ENCODE assay signal across 9 cellular contexts in genomic region chr2:152405206-152406118, GRCh38.
DNase-seq lines count a peak whose midpoint lies in the region; ATAC-seq and TF ChIP-seq lines count a peak whose summit lies in the region.
"Had no signal": no experiment of that assay in that cellular context is flagged by ENCODE, and none has a peak within 500 bp of the region (broad histone marks: within the 10 kb centered on the region; RNA-seq: fewer than 3 reads in every experiment).

No MANE protein-coding gene starts in this region.

- peak; percentile 67 for DNase-seq in LNCaP clone FGC (ENCODE audit: low read depth)
- DNase-seq in glomerular visceral epithelial cell (ENCODE audit: extremely low spot score): peak; percentile 37
- DNase-seq in substantia nigra (lab: John Stamatoyannopoulos, UW): no peak
- no peak for DNase-seq in GM10266 (ENCODE audit: extremely low spot score)
- DNase-seq in SK-N-DZ (ENCODE audit: low spot score): no peak
- DNase-seq in GM13977 (ENCODE audit: low spot score): no peak
- DNase-seq: immature natural killer cell had no signal

- ATAC-seq in GM21390 (IDR thresholded peaks at IDR 0.05; ENCODE audit: unreplicated experiment): peak; percentile 12
- ATAC-seq in GM19023 (IDR thresholded peaks at IDR 0.05; ENCODE audit: unreplicated experiment): no peak

- TF ChIP-seq CTCF in LNCaP clone FGC (IDR thresholded peaks at IDR 0.05; ENCODE audit: control insufficient read depth, extremely low read depth, insufficient read depth): no peak
- TF ChIP-seq CTCF in GM10266 (IDR thresholded peaks at IDR 0.05; ENCODE audit: control insufficient read depth, insufficient read depth, low read depth, missing control alignments): no peak
- no peak for TF ChIP-seq CTCF in GM13977 (IDR thresholded peaks at IDR 0.05; ENCODE audit: extremely low read depth, insufficient read depth, missing control alignments)

- in situ Hi-C loops in GM13977 (cut with MboI; ENCODE audit: low pct_unique_long_range_greater_than_20kb, low sequenced_read_pairs, unreplicated experiment): no loop called here

- H3K4me3 ChIP-seq in LNCaP clone FGC (ENCODE audit: low read depth, low read length): no peak overlapping the region

- peak overlapping the region; percentile 23 for H3K27ac ChIP-seq in substantia nigra (ENCODE audit: low read depth, low read length, poor library complexity, severe bottlenecking)

Comparison
In these comparisons a context has a peak if more than half of its experiments do, and no peak if none do; other contexts are left out.
1. DNase-seq: peak in LNCaP clone FGC (single experiment) and glomerular visceral epithelial cell (single experiment); none in substantia nigra (0 of 49), GM10266 (single experiment), SK-N-DZ (single experiment) and GM13977 (single experiment).